Comparison of ENCODE assay signal across 1 cellular context in genomic region chr16:17364319-17365210, GRCh38.
TF ChIP-seq lines count a peak whose summit lies in the region.

No MANE protein-coding gene starts in this region.

TF ChIP-seq in GM23338, 12 proteins besides CTCF, POLR2A, EP300 and RAD21 (continued from another document):
- no peak for TF ChIP-seq ETS1 (IDR thresholded peaks at IDR 0.05)
- no peak for TF ChIP-seq POLR2AphosphoS5 (IDR thresholded peaks at IDR 0.05; ENCODE audit: low read depth)
- TF ChIP-seq JUNB (IDR thresholded peaks at IDR 0.05; ENCODE audit: unreplicated experiment) = no peak
- no peak for TF ChIP-seq ZNF331 (CRISPR knock-in tag; IDR thresholded peaks at IDR 0.05; ENCODE audit: low read depth)
- TF ChIP-seq NANOG (IDR thresholded peaks at IDR 0.05; ENCODE audit: borderline replicate concordance) = no peak
